ENCODE assay signal across 8 cellular contexts in genomic region chr3:18559323-18559972, GRCh38.
DNase-seq lines count a peak whose midpoint lies in the region; ATAC-seq and TF ChIP-seq lines count a peak whose summit lies in the region.

No MANE protein-coding gene starts in this region.

- H3K9ac ChIP-seq in PC-3 (ENCODE audit: low read length), result 0 out of 2 replicates have a peak overlapping the region, but pooled peaks have one; percentile 3
- H3K9ac ChIP-seq in smooth muscle cell (ENCODE audit: low read depth), result no peak overlapping the region

- no peaks in the 10 kb centered on the region for H3K27me3 ChIP-seq in PC-3 (ENCODE audit: low read length)
- peaks cover 30% of the 10 kb centered on the region for H3K27me3 ChIP-seq in smooth muscle cell (ENCODE audit: low read depth)

- peak overlapping the region; percentile 79 for H2AFZ ChIP-seq in PC-3 (ENCODE audit: low read length)
- H2AFZ ChIP-seq in smooth muscle cell (ENCODE audit: low read depth), result peak overlapping the region; percentile 61

- peak; percentile 52 for ATAC-seq in GM19043 (IDR thresholded peaks at IDR 0.05; ENCODE audit: low read depth, unreplicated experiment)
- peak; percentile 38 for ATAC-seq in HG03565 (IDR thresholded peaks at IDR 0.05; ENCODE audit: unreplicated experiment)
- ATAC-seq in PC-3, result peak; percentile 47

- H3K4me2 ChIP-seq in PC-3 (ENCODE audit: low read length), result peak overlapping the region; percentile 45
- no peak overlapping the region for H3K4me2 ChIP-seq in smooth muscle cell

- TF ChIP-seq CTCF in CD14-positive monocyte (IDR thresholded peaks at IDR 0.05) (peak; percentile 86), PC-3 (conservative IDR thresholded peaks at IDR 0.05; ENCODE audit: low read depth, low read length) (peak; percentile 89), smooth muscle cell (IDR thresholded peaks at IDR 0.05; ENCODE audit: borderline replicate concordance, insufficient read depth, poor library complexity, severe bottlenecking) (peak; percentile 72), coronary artery (IDR thresholded peaks at IDR 0.05) (no peak)

- WGBS in smooth muscle cell (ENCODE audit: low lambda C conversion rate), result 28% methylated on average over 6 of the region's 6 CpGs

- H3K27ac ChIP-seq in PC-3 (ENCODE audit: low read length) (peak overlapping the region; percentile 21), smooth muscle cell (ENCODE audit: low read depth) (no peak overlapping the region), coronary artery (no peak overlapping the region)

- H3K27ac Mint-ChIP-seq in CD14-positive monocyte, result no peak overlapping the region
- H3K27ac Mint-ChIP-seq in activated naive CD4-positive, alpha-beta T cell treated with anti-CD3 and anti-CD28 coated beads, Interleukin-2, amount 10 ng/mL, durations not matched to agents 7 days and 5 days, result no peak overlapping the region

- POLR2A ChIA-PET in PC-3 (lab: Charles Lee; ENCODE audit: unreplicated experiment), result interaction anchor here (0.6 kb wide), 1 partner anchor 13 kb away, joined by 3 read pairs; no protein-coding TSS in a partner anchor

- H3K4me3 Mint-ChIP-seq in CD14-positive monocyte, result no peak overlapping the region
- no peak overlapping the region for H3K4me3 Mint-ChIP-seq in activated naive CD4-positive, alpha-beta T cell treated with anti-CD3 and anti-CD28 coated beads, Interleukin-2, amount 10 ng/mL, durations not matched to agents 7 days and 5 days

- H3F3A ChIP-seq in PC-3 (ENCODE audit: low read length, unreplicated experiment), result no peaks in the 10 kb centered on the region
- H3F3A ChIP-seq in smooth muscle cell (ENCODE audit: low read depth), result no peaks in the 10 kb centered on the region

- DNase-seq in CD14-positive monocyte (ENCODE audit: low spot score) (peak; percentile 55), PC-3 (peak; percentile 82), hepatic stellate cell (ENCODE audit: low spot score) (peak; percentile 0), smooth muscle cell (lab: John Stamatoyannopoulos, UW; ENCODE audit: unreplicated experiment) (no peak), coronary artery (ENCODE audit: low spot score) (no peak)
- peak; percentile 27 for DNase-seq in activated naive CD4-positive, alpha-beta T cell treated with anti-CD3 and anti-CD28 coated beads, Interleukin-2, amount 10 ng/mL, durations not matched to agents 7 days and 5 days

- H3K27me3 Mint-ChIP-seq in CD14-positive monocyte (ENCODE audit: low read depth in 3 of 3), result peaks cover 0 to 2% (median 1%) of the 10 kb centered on the region in 3 donors
- H3K27me3 Mint-ChIP-seq in activated naive CD4-positive, alpha-beta T cell treated with anti-CD3 and anti-CD28 coated beads, Interleukin-2, amount 10 ng/mL, durations not matched to agents 7 days and 5 days, result no peaks in the 10 kb centered on the region

- H3K36me3 Mint-ChIP-seq in CD14-positive monocyte, result no peaks in the 10 kb centered on the region
- peaks cover 14% of the 10 kb centered on the region for H3K36me3 Mint-ChIP-seq in activated naive CD4-positive, alpha-beta T cell treated with anti-CD3 and anti-CD28 coated beads, Interleukin-2, amount 10 ng/mL, durations not matched to agents 7 days and 5 days

- H3K9me3 Mint-ChIP-seq in CD14-positive monocyte, result no peaks in the 10 kb centered on the region
- H3K9me3 Mint-ChIP-seq in activated naive CD4-positive, alpha-beta T cell treated with anti-CD3 and anti-CD28 coated beads, Interleukin-2, amount 10 ng/mL, durations not matched to agents 7 days and 5 days, result peaks cover 4% of the 10 kb centered on the region

- H3K9me3 ChIP-seq in PC-3 (ENCODE audit: low read length), result no peaks in the 10 kb centered on the region
- H3K9me3 ChIP-seq in smooth muscle cell (replicated peaks; ENCODE audit: low read depth), result no peaks in the 10 kb centered on the region

- H3K4me3 ChIP-seq in PC-3 (ENCODE audit: low read length) (no peak overlapping the region), smooth muscle cell (no peak overlapping the region), coronary artery (no peak overlapping the region)

- intact Hi-C loops in CD14-positive monocyte (cut with micrococcal nuclease) (no loop called here), PC-3 (cut with micrococcal nuclease) (loop anchor here (1.0 kb wide), 3 partner anchors 113 to 429 kb away; no protein-coding TSS in a partner anchor)

- CTCF ChIA-PET in PC-3 (lab: Charles Lee), result interaction anchor here (0.5 to 2.1 kb wide), 3 partner anchors 13 to 201 kb away, joined by 4 to 8 read pairs (median 4); no protein-coding TSS in a partner anchor
- CTCF ChIA-PET in activated naive CD4-positive, alpha-beta T cell treated with anti-CD3 and anti-CD28 coated beads, Interleukin-2, amount 10 ng/mL, durations not matched to agents 7 days and 5 days (lab: Charles Lee), result interaction anchor here (0.6 to 3.3 kb wide), 34 partner anchors 11 to 430 kb away, joined by 3 to 62 read pairs (median 4); no protein-coding TSS in a partner anchor

- no peaks in the 10 kb centered on the region for H4K20me1 ChIP-seq in PC-3 (ENCODE audit: low read length)
- no peaks in the 10 kb centered on the region for H4K20me1 ChIP-seq in smooth muscle cell (ENCODE audit: low read depth)

- H3K9me2 ChIP-seq in PC-3 (replicated peaks; ENCODE audit: low read length), result no peaks in the 10 kb centered on the region

- peaks cover 8% of the 10 kb centered on the region for H3K4me1 Mint-ChIP-seq in CD14-positive monocyte
- peaks cover 52% of the 10 kb centered on the region for H3K4me1 Mint-ChIP-seq in activated naive CD4-positive, alpha-beta T cell treated with anti-CD3 and anti-CD28 coated beads, Interleukin-2, amount 10 ng/mL, durations not matched to agents 7 days and 5 days

- BruUV-seq in PC-3 (replicated peaks; lab: Mats Ljungman, UMichigan), result no TSS peak

- peaks cover 53% of the 10 kb centered on the region for H3K4me1 ChIP-seq in PC-3 (ENCODE audit: insufficient read depth, low read length)
- H3K4me1 ChIP-seq in smooth muscle cell (ENCODE audit: low read depth), result no peaks in the 10 kb centered on the region

- no peaks in the 10 kb centered on the region for H3K79me2 ChIP-seq in PC-3 (ENCODE audit: low read length)
- H3K79me2 ChIP-seq in smooth muscle cell (ENCODE audit: low read depth), result no peaks in the 10 kb centered on the region

- H3K36me3 ChIP-seq in PC-3 (ENCODE audit: low read depth, low read length) (no peaks in the 10 kb centered on the region), smooth muscle cell (ENCODE audit: low read depth) (no peaks in the 10 kb centered on the region)

Comparison
In these comparisons a context has a peak if more than half of its experiments do, and no peak if none do; other contexts are left out.
1. DNase-seq: peak in CD14-positive monocyte (single experiment), PC-3 (single experiment), activated naive CD4-positive, alpha-beta T cell treated with anti-CD3 and anti-CD28 coated beads, Interleukin-2, amount 10 ng/mL, durations not matched to agents 7 days and 5 days (single experiment) and hepatic stellate cell (single experiment); none in smooth muscle cell (single experiment) and coronary artery (single experiment).
2. Peak in every context shown above with its lines, with median percentiles within 50 percentile points of each other: ATAC-seq.